In the genomic region with DNA sequence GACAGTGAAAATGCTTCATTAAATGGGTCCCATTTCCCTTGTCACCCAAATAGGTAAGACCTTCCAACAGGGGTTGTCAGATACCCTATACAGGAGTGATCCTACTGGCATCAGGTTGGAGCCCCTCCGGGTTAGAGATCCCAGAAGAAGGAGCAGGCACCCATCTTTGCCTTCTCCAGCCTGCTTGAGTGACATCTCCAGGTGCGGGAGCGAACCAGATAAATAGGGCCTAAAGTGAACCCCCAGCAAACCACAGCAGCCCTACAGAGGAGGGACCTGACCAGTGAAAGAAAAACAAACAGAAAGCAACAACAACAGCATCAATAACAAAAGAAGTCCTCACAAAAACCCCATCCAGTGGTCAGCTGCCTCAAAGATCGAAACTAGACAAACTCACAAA, we compare ENCODE assay signal across 29 cellular contexts.
"Had no signal": no experiment of that assay in that cellular context is flagged by ENCODE, and none has a peak within 500 bp of the region (broad histone marks: within the 10 kb centered on the region; RNA-seq: fewer than 3 reads in every experiment).

No MANE protein-coding gene starts in this region.

- ATAC-seq: stimulated activated effector memory CD8-positive, alpha-beta T cell treated with anti-CD3 and anti-CD28 coated beads, Interleukin-12 subunit alpha, Interleukin-12 subunit beta, amount 100 ng/mL, for 72 hours; stimulated activated memory B cell treated with anti-CD40 and anti-IgM and Interleukin-4, amounts not matched to agents 10 μg/mL and 1 μg/mL and 100 μg/mL, for 72 hours; stimulated activated naive B cell treated with anti-CD40 and anti-IgM and Interleukin-4, amounts not matched to agents 10 μg/mL and 1 μg/mL and 100 μg/mL, for 72 hours; stimulated activated naive CD8-positive, alpha-beta T cell treated with anti-CD3 and anti-CD28 coated beads, Interleukin-15, amount 100 ng/mL, for 72 hours; stimulated activated naive CD8-positive, alpha-beta T cell treated with anti-CD3 and anti-CD28 coated beads, Interleukin-15, Interleukin-2, amounts not matched to agents 100 U/mL and 50 U/mL, for 24 hours; upper lobe of right lung had no signal

- DNase-seq: stimulated activated CD4-positive, alpha-beta T cell treated with anti-CD3 and anti-CD28 coated beads, Interleukin-2, amount 100 ng/mL, for 48 hours; stimulated activated CD4-positive, alpha-beta T cell treated with anti-CD3 and anti-CD28 coated beads, Interleukin-4, amount 100 ng/mL, for 1 hour; stimulated activated CD4-positive, alpha-beta T cell treated with anti-CD3 and anti-CD28 coated beads, Interleukin-4, amount 100 ng/mL, for 24 hours; stimulated activated CD4-positive, alpha-beta T cell treated with anti-CD3 and anti-CD28 coated beads, Interleukin-4, amount 100 ng/mL, for 4 hours; stimulated activated CD8-positive, alpha-beta memory T cell treated with anti-CD3 and anti-CD28 coated beads, Interleukin-4, amount 100 ng/mL, for 48 hours; stimulated activated naive B cell treated with anti-CD40 and anti-IgM and Interleukin-4, amounts not matched to agents 10 μg/mL and 1 μg/mL and 100 μg/mL, for 72 hours; stimulated activated naive CD4-positive, alpha-beta T cell; stimulated activated naive CD4-positive, alpha-beta T cell treated with Interleukin-2 at 50 U/mL for 16 hours; stimulated activated naive CD8-positive, alpha-beta T cell treated with anti-CD3 and anti-CD28 coated beads, Interleukin-15, amount 100 ng/mL, for 72 hours; stimulated activated naive CD8-positive, alpha-beta T cell treated with anti-CD3 and anti-CD28 coated beads, Interleukin-15, Interleukin-2, amounts not matched to agents 100 U/mL and 50 U/mL, for 24 hours; stomach; substantia nigra; testis; thyroid gland; tibial artery; transverse colon; trophoblast cell; upper lobe of left lung; upper lobe of right lung; uterus had no signal

- H3K4me3 Mint-ChIP-seq: stimulated activated effector memory CD8-positive, alpha-beta T cell treated with anti-CD3 and anti-CD28 coated beads, Interleukin-12 subunit alpha, Interleukin-12 subunit beta, amount 100 ng/mL, for 72 hours; stimulated activated memory B cell treated with anti-CD40 and anti-IgM and Interleukin-4, amounts not matched to agents 10 μg/mL and 1 μg/mL and 100 μg/mL, for 72 hours; stimulated activated naive B cell treated with anti-CD40 and anti-IgM and Interleukin-4, amounts not matched to agents 10 μg/mL and 1 μg/mL and 100 μg/mL, for 72 hours; stimulated activated naive CD8-positive, alpha-beta T cell treated with anti-CD3 and anti-CD28 coated beads, Interleukin-15, amount 100 ng/mL, for 72 hours; stimulated activated naive CD8-positive, alpha-beta T cell treated with anti-CD3 and anti-CD28 coated beads, Interleukin-15, Interleukin-2, amounts not matched to agents 100 ng/mL and 50 ng/mL, for 24 hours; type B pancreatic cell had no signal

- H3K4me1 Mint-ChIP-seq: stimulated activated effector memory CD8-positive, alpha-beta T cell treated with anti-CD3 and anti-CD28 coated beads, Interleukin-12 subunit alpha, Interleukin-12 subunit beta, amount 100 ng/mL, for 72 hours; stimulated activated memory B cell treated with anti-CD40 and anti-IgM and Interleukin-4, amounts not matched to agents 10 μg/mL and 1 μg/mL and 100 μg/mL, for 72 hours; stimulated activated naive B cell treated with anti-CD40 and anti-IgM and Interleukin-4, amounts not matched to agents 10 μg/mL and 1 μg/mL and 100 μg/mL, for 72 hours; stimulated activated naive CD8-positive, alpha-beta T cell treated with anti-CD3 and anti-CD28 coated beads, Interleukin-15, amount 100 ng/mL, for 72 hours had no signal

- H3K9me3 ChIP-seq: testis, thoracic aorta, thyroid gland, transverse colon, upper lobe of left lung, upper lobe of right lung, uterus had no signal

- FAIRE-seq: urothelium cell line had no signal

- H3K27me3 Mint-ChIP-seq: stimulated activated memory B cell treated with anti-CD40 and anti-IgM and Interleukin-4, amounts not matched to agents 10 μg/mL and 1 μg/mL and 100 μg/mL, for 72 hours; stimulated activated naive CD8-positive, alpha-beta T cell treated with anti-CD3 and anti-CD28 coated beads, Interleukin-15, amount 100 ng/mL, for 72 hours; type B pancreatic cell had no signal

- H3K36me3 Mint-ChIP-seq: stimulated activated effector memory CD8-positive, alpha-beta T cell treated with anti-CD3 and anti-CD28 coated beads, Interleukin-12 subunit alpha, Interleukin-12 subunit beta, amount 100 ng/mL, for 72 hours; stimulated activated memory B cell treated with anti-CD40 and anti-IgM and Interleukin-4, amounts not matched to agents 10 μg/mL and 1 μg/mL and 100 μg/mL, for 72 hours had no signal

- H3K27ac Mint-ChIP-seq: stimulated activated effector memory CD8-positive, alpha-beta T cell treated with anti-CD3 and anti-CD28 coated beads, Interleukin-12 subunit alpha, Interleukin-12 subunit beta, amount 100 ng/mL, for 72 hours; stimulated activated memory B cell treated with anti-CD40 and anti-IgM and Interleukin-4, amounts not matched to agents 10 μg/mL and 1 μg/mL and 100 μg/mL, for 72 hours; stimulated activated naive B cell treated with anti-CD40 and anti-IgM and Interleukin-4, amounts not matched to agents 10 μg/mL and 1 μg/mL and 100 μg/mL, for 72 hours; stimulated activated naive CD8-positive, alpha-beta T cell treated with anti-CD3 and anti-CD28 coated beads, Interleukin-15, amount 100 ng/mL, for 72 hours; stimulated activated naive CD8-positive, alpha-beta T cell treated with anti-CD3 and anti-CD28 coated beads, Interleukin-15, Interleukin-2, amounts not matched to agents 100 ng/mL and 50 ng/mL, for 24 hours; type B pancreatic cell had no signal

- H3K27me3 ChIP-seq: stomach, suprapubic skin, testis, thyroid gland, tibial artery, tibial nerve, transverse colon, upper lobe of left lung, upper lobe of right lung, uterus, vagina had no signal

- H3K36me3 ChIP-seq: stomach, suprapubic skin, thoracic aorta, thyroid gland, tibial artery, tibial nerve, transverse colon, upper lobe of left lung, upper lobe of right lung, uterus, vagina had no signal

- H3K4me1 ChIP-seq: stomach, suprapubic skin, testis, thyroid gland, tibial artery, tibial nerve, transverse colon, upper lobe of left lung, upper lobe of right lung, uterus, vagina had no signal

- H3K4me3 ChIP-seq: stomach, suprapubic skin, testis, thoracic aorta, thyroid gland, tibial artery, tibial nerve, transverse colon, upper lobe of left lung, upper lobe of right lung, uterus, vagina had no signal

- H3K27ac ChIP-seq: stomach, suprapubic skin, testis, thoracic aorta, thyroid gland, tibial artery, tibial nerve, transverse colon, upper lobe of left lung, upper lobe of right lung, uterus, vagina had no signal
